8 cellular contexts compared by ENCODE assay signal in genomic region chr15:74958320-74958907, GRCh38. TPM values are rescaled to one million over a fixed set of nuclear protein-coding genes. Genes with fewer than 3 reads are reported as not detected.
DNase-seq lines count a peak whose midpoint lies in the region; ATAC-seq and TF ChIP-seq lines count a peak whose summit lies in the region.

No MANE protein-coding gene starts in this region.

- H3K4me3 Mint-ChIP-seq in stimulated activated memory B cell treated with anti-CD40 and anti-IgM and Interleukin-4, amounts not matched to agents 10 μg/mL and 1 μg/mL and 100 μg/mL, for 72 hours: no peak overlapping the region

- no peak overlapping the region for H3K27ac Mint-ChIP-seq in stimulated activated memory B cell treated with anti-CD40 and anti-IgM and Interleukin-4, amounts not matched to agents 10 μg/mL and 1 μg/mL and 100 μg/mL, for 72 hours

- H3F3A ChIP-seq in smooth muscle cell (ENCODE audit: low read depth): peaks cover 11% of the 10 kb centered on the region

- H3K4me1 ChIP-seq in iPS-20b (ENCODE audit: insufficient read depth, low read length) (no peaks in the 10 kb centered on the region; the same call in 1 of the 2 replicates), smooth muscle cell (ENCODE audit: low read depth) (peaks cover 23% of the 10 kb centered on the region)

- no peaks in the 10 kb centered on the region for H3K36me3 Mint-ChIP-seq in stimulated activated memory B cell treated with anti-CD40 and anti-IgM and Interleukin-4, amounts not matched to agents 10 μg/mL and 1 μg/mL and 100 μg/mL, for 72 hours

- H3K79me2 ChIP-seq in smooth muscle cell (ENCODE audit: low read depth): no peaks in the 10 kb centered on the region

- peaks cover 75% of the 10 kb centered on the region for H3K27me3 Mint-ChIP-seq in stimulated activated memory B cell treated with anti-CD40 and anti-IgM and Interleukin-4, amounts not matched to agents 10 μg/mL and 1 μg/mL and 100 μg/mL, for 72 hours

- no peak for ATAC-seq in stimulated activated memory B cell treated with anti-CD40 and anti-IgM and Interleukin-4, amounts not matched to agents 10 μg/mL and 1 μg/mL and 100 μg/mL, for 72 hours
- ATAC-seq in HG02623 (IDR thresholded peaks at IDR 0.05; ENCODE audit: unreplicated experiment): no peak

- H3K27ac ChIP-seq in iPS-20b (ENCODE audit: low read length) (no peak overlapping the region), smooth muscle cell (ENCODE audit: low read depth) (no peak overlapping the region)

- H2AFZ ChIP-seq in smooth muscle cell (ENCODE audit: low read depth): peak overlapping the region; percentile 78

- H4K20me1 ChIP-seq in smooth muscle cell (ENCODE audit: low read depth): peaks cover 8% of the 10 kb centered on the region

- peak; percentile 13 for DNase-seq in stimulated activated CD4-positive, alpha-beta T cell treated with anti-CD3 and anti-CD28 coated beads, Interleukin-4, amount 100 ng/mL, for 1 hour
- DNase-seq in stimulated activated CD4-positive, alpha-beta T cell treated with anti-CD3 and anti-CD28 coated beads, Interleukin-4, amount 100 ng/mL, for 24 hours: no peak
- DNase-seq in astrocyte of the cerebellum (ENCODE audit: low read depth): no peak
- DNase-seq in smooth muscle cell (lab: John Stamatoyannopoulos, UW; ENCODE audit: unreplicated experiment): peak; percentile 32
- no peak for DNase-seq in effector CD4-positive, alpha-beta T cell

- H3K4me2 ChIP-seq in smooth muscle cell: peak overlapping the region; percentile 96

- TF ChIP-seq CTCF in astrocyte of the cerebellum (IDR thresholded peaks at IDR 0.05; ENCODE audit: low read depth, low read length, missing control alignments): no peak
- peak; percentile 5 for TF ChIP-seq CTCF in smooth muscle cell (IDR thresholded peaks at IDR 0.05; ENCODE audit: borderline replicate concordance, insufficient read depth, poor library complexity, severe bottlenecking)

- peak overlapping the region; percentile 22 for H3K4me3 ChIP-seq in astrocyte of the cerebellum (ENCODE audit: low read depth, low read length)
- peak overlapping the region; percentile 75 for H3K4me3 ChIP-seq in iPS-20b (ENCODE audit: low read length)
- H3K4me3 ChIP-seq in smooth muscle cell: peak overlapping the region; percentile 60

- H3K9me3 Mint-ChIP-seq in stimulated activated memory B cell treated with anti-CD40 and anti-IgM and Interleukin-4, amounts not matched to agents 10 μg/mL and 1 μg/mL and 100 μg/mL, for 72 hours: no peaks in the 10 kb centered on the region

- H3K4me1 Mint-ChIP-seq in stimulated activated memory B cell treated with anti-CD40 and anti-IgM and Interleukin-4, amounts not matched to agents 10 μg/mL and 1 μg/mL and 100 μg/mL, for 72 hours: peaks cover 39% of the 10 kb centered on the region

- H3K27me3 ChIP-seq in iPS-20b (ENCODE audit: insufficient read depth, low read length) (peaks cover 79% of the 10 kb centered on the region), smooth muscle cell (ENCODE audit: low read depth) (peaks cover 6% of the 10 kb centered on the region)

- WGBS in smooth muscle cell (ENCODE audit: low lambda C conversion rate): 1% methylated on average over 17 of the region's 28 CpGs

- H3K36me3 ChIP-seq in iPS-20b (ENCODE audit: insufficient read depth, low read depth, low read length) (no peaks in the 10 kb centered on the region), smooth muscle cell (ENCODE audit: low read depth) (no peaks in the 10 kb centered on the region)

- in situ Hi-C loops in astrocyte of the cerebellum (cut with HindIII; ENCODE audit: low sequenced_read_pairs): no loop called here

- H3K9me3 ChIP-seq in iPS-20b (ENCODE audit: insufficient read depth, low read depth, low read length) (no peaks in the 10 kb centered on the region), smooth muscle cell (replicated peaks; ENCODE audit: low read depth) (no peaks in the 10 kb centered on the region)

- H3K9ac ChIP-seq in iPS-20b (ENCODE audit: low read depth, low read length) (no peak overlapping the region), smooth muscle cell (ENCODE audit: low read depth) (no peak overlapping the region)

RNA-seq across cellular contexts. Expression of gene RPP25, which starts 1.8 kb away (rescaled TPM):
- 5.5 and 8.7 TPM in 2 replicates for total RNA-seq in smooth muscle cell
- 24.0 and 26.2 TPM in 2 replicates for polyA plus RNA-seq in smooth muscle cell

RNA-seq across cellular contexts. Expression of gene COX5A, which starts 20.5 kb away (rescaled TPM):
- total RNA-seq in smooth muscle cell: 144 and 154 TPM in 2 replicates
- polyA plus RNA-seq in smooth muscle cell: 325 and 339 TPM in 2 replicates

RNA-seq across cellular contexts. Expression of gene SCAMP5, which starts 36.9 kb away (rescaled TPM):
- 2.8 and 18.1 TPM in 2 replicates for total RNA-seq in smooth muscle cell
- polyA plus RNA-seq in smooth muscle cell: 5.5 and 6.6 TPM in 2 replicates

RNA-seq across cellular contexts. Expression of gene FAM219B, which starts 51.8 kb away (rescaled TPM):
- 52.4 and 53.7 TPM in 2 replicates for total RNA-seq in smooth muscle cell
- polyA plus RNA-seq in smooth muscle cell: 37.1 and 40.2 TPM in 2 replicates

Comparison
In these comparisons a context has a peak if more than half of its experiments do, and no peak if none do; other contexts are left out.
1. DNase-seq: peak in stimulated activated CD4-positive, alpha-beta T cell treated with anti-CD3 and anti-CD28 coated beads, Interleukin-4, amount 100 ng/mL, for 1 hour (single experiment) and smooth muscle cell (single experiment); none in stimulated activated CD4-positive, alpha-beta T cell treated with anti-CD3 and anti-CD28 coated beads, Interleukin-4, amount 100 ng/mL, for 24 hours (single experiment), astrocyte of the cerebellum (single experiment) and effector CD4-positive, alpha-beta T cell (single experiment).
2. H3K4me3 ChIP-seq: peak in every context shown above with its lines; median percentile 75 in iPS-20b; 60 in smooth muscle cell; 22 in astrocyte of the cerebellum.